27 cellular contexts compared by ENCODE assay signal in genomic region chr9:69153707-69154521, GRCh38. TPM values are rescaled to one million over a fixed set of nuclear protein-coding genes. Genes with fewer than 3 reads are reported as not detected.
DNase-seq lines count a peak whose midpoint lies in the region; ATAC-seq, FAIRE-seq and TF ChIP-seq lines count a peak whose summit lies in the region.
"Had no signal": no experiment of that assay in that cellular context is flagged by ENCODE, and none has a peak within 500 bp of the region (broad histone marks: within the 10 kb centered on the region; RNA-seq: fewer than 3 reads in every experiment).

No MANE protein-coding gene starts in this region.

- no peaks in the 10 kb centered on the region for H3K27me3 ChIP-seq in GM23338 (ENCODE audit: insufficient read depth)
- H3K27me3 ChIP-seq in HepG2 (ENCODE audit: control insufficient read depth in 1 of 2, insufficient read depth in 2 of 2, low read length in 2 of 2): no peaks in the 10 kb centered on the region
- H3K27me3 ChIP-seq: BLaER1, gastrocnemius medialis had no signal

- DNase-seq in GM23338 (ENCODE audit: low spot score): no peak
- DNase-seq in NCI-H510A (lab: John Stamatoyannopoulos, UW): peak; percentile 31
- peak; percentile 96 for DNase-seq in HepG2 (ENCODE audit: low spot score)
- DNase-seq in renal cortical epithelial cell (ENCODE audit: low read depth): peak; percentile 65
- DNase-seq in T-helper 2 cell treated with Interferon-gamma antibody and Interleukin-4, amounts not matched to agents 5 μg/mL and 100 μg/mL, for 36 hours (ENCODE audit: low spot score): no peak
- DNase-seq in stimulated activated naive CD8-positive, alpha-beta T cell treated with anti-CD3 and anti-CD28 coated beads, Interleukin-15, amount 100 ng/mL, for 72 hours: no peak
- DNase-seq in type B pancreatic cell (ENCODE audit: extremely low spot score, unreplicated experiment): no peak
- DNase-seq in HEK293T (ENCODE audit: extremely low spot score): no peak
- DNase-seq: activated CD4-positive, alpha-beta T cell treated with anti-CD3 and anti-CD28 coated beads for 1 hour; activated gamma-delta T cell treated with Interleukin-2 at 50 U/mL for 16 hours; activated T-cell treated with anti-CD3 and anti-CD28 coated beads, Interleukin-2, amount 50 U/mL, for 24 hours; caudate nucleus; COR-L47; cortex of kidney; DND-41; gastrocnemius medialis; GM23248; left colon; naive thymus-derived CD8-positive, alpha-beta T cell; NCI-H1694; NCI-H226; NCI-H774; small intestine had no signal

- H4K20me1 ChIP-seq in GM23338 (replicated peaks; ENCODE audit: insufficient read depth): peaks cover 18% of the 10 kb centered on the region; the same call in 1 of the 2 replicates
- peaks cover 16% of the 10 kb centered on the region; the same call in 1 of the 2 replicates for H4K20me1 ChIP-seq in HepG2 (ENCODE audit: insufficient read depth, low read length)
- H4K20me1 ChIP-seq: BLaER1 had no signal

- no peak overlapping the region for H2AFZ ChIP-seq in GM23338
- no peak overlapping the region for H2AFZ ChIP-seq in HepG2 (ENCODE audit: low read length)
- H2AFZ ChIP-seq: GM23248 had no signal

- H3K27ac ChIP-seq in GM23338 (ENCODE audit: low read depth) (peak overlapping the region; percentile 81), HepG2 (ENCODE audit: extremely low read length, insufficient read depth, low read length) (peak overlapping the region; percentile 64)
- H3K27ac ChIP-seq: BLaER1, gastrocnemius medialis, GM23248, SK-N-MC had no signal

- in situ Hi-C loops in HepG2 (cut with HindIII; ENCODE audit: extremely low pct_ligation_motif_present, low pct_unique_long_range_greater_than_20kb): no loop called here

- H3K4me3 ChIP-seq in GM23338 (no peak overlapping the region), HepG2 (replicated peaks in 1 of 3; ENCODE audit: insufficient read depth in 1 of 3, low read depth in 2 of 3, low read length in 3 of 3) (no peak overlapping the region)
- H3K4me3 ChIP-seq: BLaER1, gastrocnemius medialis, GM23248, SK-N-MC had no signal

- POLR2A ChIA-PET in HepG2 (lab: Yijun Ruan, JAX) (interaction anchor here (0.9 to 2.9 kb wide), 10 partner anchors 21 to 67 kb away, joined by 3 to 19 read pairs (median 7); partner anchors contain the start of gene TJP2), HEK293T (lab: Yijun Ruan, JAX) (no interaction called here)

- peaks cover 7% of the 10 kb centered on the region; the same call in 1 of the 2 replicates for H3K4me1 ChIP-seq in GM23338 (ENCODE audit: insufficient read depth)
- peaks cover 60% of the 10 kb centered on the region for H3K4me1 ChIP-seq in HepG2 (ENCODE audit: insufficient read depth, low read length)
- H3K4me1 ChIP-seq: gastrocnemius medialis had no signal

- TSS peak; percentile 26 for BruUV-seq in HepG2 (replicated peaks; lab: Mats Ljungman, UMichigan)

- no peak for TF ChIP-seq CTCF in GM23338 (conservative IDR thresholded peaks at IDR 0.05; ENCODE audit: low read depth in 2 of 2)
- no peak for TF ChIP-seq CTCF in HepG2 (CRISPR knock-in tag; IDR thresholded peaks at IDR 0.05)
- TF ChIP-seq CTCF in type B pancreatic cell (conservative IDR thresholded peaks at IDR 0.05): no peak

- ATAC-seq in GM23338 (no peak), HepG2 (peak; percentile 97)
- no peak for ATAC-seq in stimulated activated naive CD8-positive, alpha-beta T cell treated with anti-CD3 and anti-CD28 coated beads, Interleukin-15, amount 100 ng/mL, for 72 hours
- ATAC-seq: gastrocnemius medialis; left colon; naive thymus-derived CD8-positive, alpha-beta T cell had no signal

- no peaks in the 10 kb centered on the region for H3K9me3 ChIP-seq in HepG2 (ENCODE audit: low read length)
- H3K9me3 ChIP-seq: BLaER1, gastrocnemius medialis had no signal

- TF ChIP-seq POLR2A in HepG2 (IDR thresholded peaks at IDR 0.05; ENCODE audit: insufficient read depth in 1 of 2, low read depth in 2 of 2, low read length in 2 of 2): no peak

- H3K36me3 Mint-ChIP-seq in GM23338 (ENCODE audit: low read depth) (peaks cover 53% of the 10 kb centered on the region), type B pancreatic cell (peaks cover 17% of the 10 kb centered on the region)
- H3K36me3 Mint-ChIP-seq in T-helper 2 cell treated with Interferon-gamma antibody and Interleukin-4, amounts not matched to agents 5 μg/mL and 100 μg/mL, for 36 hours (ENCODE audit: low read depth): no peaks in the 10 kb centered on the region

- peaks cover 7% of the 10 kb centered on the region; the same call in 1 of the 2 replicates for H3F3A ChIP-seq in GM23338 (replicated peaks; ENCODE audit: low read depth)

- TF ChIP-seq RAD21 in HepG2 (CRISPR knock-in tag; IDR thresholded peaks at IDR 0.05): no peak

- H3K36me3 ChIP-seq in GM23338 (ENCODE audit: insufficient read depth): peaks cover 8% of the 10 kb centered on the region; the same call in 1 of the 2 replicates
- H3K36me3 ChIP-seq in HepG2 (replicated peaks in 1 of 2; ENCODE audit: control insufficient read depth in 1 of 2, insufficient read depth in 2 of 2, low read length in 2 of 2): peaks cover 13 to 46% of the 10 kb centered on the region in 2 experiments
- H3K36me3 ChIP-seq: gastrocnemius medialis had no signal

- FAIRE-seq in HepG2 (lab: Jason Lieb, UNC): peak; percentile 98
- FAIRE-seq: small intestine, TTC549 had no signal

- no peak overlapping the region for H3K4me2 ChIP-seq in GM23338
- H3K4me2 ChIP-seq in HepG2 (ENCODE audit: low read depth, low read length): peak overlapping the region; percentile 25

- H3K9me3 Mint-ChIP-seq in GM23338 (no peaks in the 10 kb centered on the region), type B pancreatic cell (no peaks in the 10 kb centered on the region)
- H3K9me3 Mint-ChIP-seq in T-helper 2 cell treated with Interferon-gamma antibody and Interleukin-4, amounts not matched to agents 5 μg/mL and 100 μg/mL, for 36 hours: no peaks in the 10 kb centered on the region
- H3K9me3 Mint-ChIP-seq in stimulated activated naive CD8-positive, alpha-beta T cell treated with anti-CD3 and anti-CD28 coated beads, Interleukin-15, amount 100 ng/mL, for 72 hours: no peaks in the 10 kb centered on the region
- H3K9me3 Mint-ChIP-seq: activated T-cell treated with anti-CD3 and anti-CD28 coated beads, Interleukin-2, amount 50 U/mL, for 24 hours; naive thymus-derived CD8-positive, alpha-beta T cell; stimulated activated naive CD8-positive, alpha-beta T cell treated with anti-CD3 and anti-CD28 coated beads, Interleukin-15, Interleukin-2, amounts not matched to agents 100 ng/mL and 50 ng/mL, for 24 hours had no signal

- H3K9ac ChIP-seq in HepG2 (ENCODE audit: insufficient read depth, low read depth, low read length): no peak overlapping the region; the same call in 1 of the 2 replicates
- H3K9ac ChIP-seq: BLaER1, GM23248 had no signal

- WGBS in HepG2 (ENCODE audit: low lambda C conversion rate): 12% methylated on average over 5 of the region's 9 CpGs

- H3K4me3 Mint-ChIP-seq in GM23338 (no peak overlapping the region), type B pancreatic cell (no peak overlapping the region)
- H3K4me3 Mint-ChIP-seq in T-helper 2 cell treated with Interferon-gamma antibody and Interleukin-4, amounts not matched to agents 5 μg/mL and 100 μg/mL, for 36 hours: no peak overlapping the region
- H3K4me3 Mint-ChIP-seq in stimulated activated naive CD8-positive, alpha-beta T cell treated with anti-CD3 and anti-CD28 coated beads, Interleukin-15, amount 100 ng/mL, for 72 hours: no peak overlapping the region
- H3K4me3 Mint-ChIP-seq: activated T-cell treated with anti-CD3 and anti-CD28 coated beads, Interleukin-2, amount 50 U/mL, for 24 hours; naive thymus-derived CD8-positive, alpha-beta T cell; stimulated activated naive CD8-positive, alpha-beta T cell treated with anti-CD3 and anti-CD28 coated beads, Interleukin-15, Interleukin-2, amounts not matched to agents 100 ng/mL and 50 ng/mL, for 24 hours had no signal

- CTCF ChIA-PET in HepG2 (lab: Yijun Ruan, JAX; ENCODE audit: low intra/inter-chr PET ratio, low total read pairs) (no interaction called here), HEK293T (lab: Yijun Ruan, JAX) (interaction anchor here (1.5 kb wide), 1 partner anchor 10 kb away, joined by 3 read pairs; no protein-coding TSS in a partner anchor)

- peaks cover 70% of the 10 kb centered on the region for H3K79me2 ChIP-seq in GM23338 (replicated peaks; ENCODE audit: insufficient read depth)
- H3K79me2 ChIP-seq in HepG2 (ENCODE audit: insufficient read depth, low read length): peaks cover 65% of the 10 kb centered on the region

- no peaks in the 10 kb centered on the region for H3K9me2 ChIP-seq in GM23338 (ENCODE audit: insufficient read depth)

- peaks cover 19% of the 10 kb centered on the region for H3K4me1 Mint-ChIP-seq in GM23338
- H3K4me1 Mint-ChIP-seq in T-helper 2 cell treated with Interferon-gamma antibody and Interleukin-4, amounts not matched to agents 5 μg/mL and 100 μg/mL, for 36 hours (ENCODE audit: low read depth): no peaks in the 10 kb centered on the region
- no peaks in the 10 kb centered on the region for H3K4me1 Mint-ChIP-seq in stimulated activated naive CD8-positive, alpha-beta T cell treated with anti-CD3 and anti-CD28 coated beads, Interleukin-15, amount 100 ng/mL, for 72 hours
- H3K4me1 Mint-ChIP-seq in type B pancreatic cell (ENCODE audit: unreplicated experiment): peaks cover 18% of the 10 kb centered on the region
- H3K4me1 Mint-ChIP-seq: naive thymus-derived CD8-positive, alpha-beta T cell had no signal

- intact Hi-C loops in HepG2 (cut with micrococcal nuclease; ENCODE audit: unreplicated experiment): loop anchor here (2.0 kb wide), 2 partner anchors 21 to 39 kb away; partner anchors contain the start of gene TJP2

- peaks cover 9% of the 10 kb centered on the region for H3K27me3 Mint-ChIP-seq in GM23338 (ENCODE audit: insufficient read depth, low read depth, poor library complexity)
- no peaks in the 10 kb centered on the region for H3K27me3 Mint-ChIP-seq in T-helper 2 cell treated with Interferon-gamma antibody and Interleukin-4, amounts not matched to agents 5 μg/mL and 100 μg/mL, for 36 hours (ENCODE audit: low read depth)
- H3K27me3 Mint-ChIP-seq in stimulated activated naive CD8-positive, alpha-beta T cell treated with anti-CD3 and anti-CD28 coated beads, Interleukin-15, amount 100 ng/mL, for 72 hours: no peaks in the 10 kb centered on the region
- no peaks in the 10 kb centered on the region for H3K27me3 Mint-ChIP-seq in type B pancreatic cell
- H3K27me3 Mint-ChIP-seq: activated T-cell treated with anti-CD3 and anti-CD28 coated beads, Interleukin-2, amount 50 U/mL, for 24 hours; naive thymus-derived CD8-positive, alpha-beta T cell; stimulated activated naive CD8-positive, alpha-beta T cell treated with anti-CD3 and anti-CD28 coated beads, Interleukin-15, Interleukin-2, amounts not matched to agents 100 ng/mL and 50 ng/mL, for 24 hours had no signal

- TF ChIP-seq EP300 in HepG2 (IDR thresholded peaks at IDR 0.05; ENCODE audit: low read depth in 2 of 2, low read length in 2 of 2) (peak in 1 of 2 experiments; percentile 83; a peak in 2 of 4 replicates), HepG2 (CRISPR knock-in tag; IDR thresholded peaks at IDR 0.05; ENCODE audit: borderline replicate concordance) (no peak; the same call in 1 of the 2 replicates)

- H3K27ac Mint-ChIP-seq in GM23338 (no peak overlapping the region), type B pancreatic cell (no peak overlapping the region)
- no peak overlapping the region for H3K27ac Mint-ChIP-seq in T-helper 2 cell treated with Interferon-gamma antibody and Interleukin-4, amounts not matched to agents 5 μg/mL and 100 μg/mL, for 36 hours
- H3K27ac Mint-ChIP-seq in stimulated activated naive CD8-positive, alpha-beta T cell treated with anti-CD3 and anti-CD28 coated beads, Interleukin-15, amount 100 ng/mL, for 72 hours: no peak overlapping the region
- H3K27ac Mint-ChIP-seq: activated T-cell treated with anti-CD3 and anti-CD28 coated beads, Interleukin-2, amount 50 U/mL, for 24 hours; naive thymus-derived CD8-positive, alpha-beta T cell; stimulated activated naive CD8-positive, alpha-beta T cell treated with anti-CD3 and anti-CD28 coated beads, Interleukin-15, Interleukin-2, amounts not matched to agents 100 ng/mL and 50 ng/mL, for 24 hours had no signal

RNA-seq across cellular contexts. Expression of gene TJP2, which starts 20.2 kb away (rescaled TPM):
- 176 and 234 TPM in 2 replicates for total RNA-seq in GM23338 (2014; rRNA removed; shearing (Covaris generic))
- polyA plus RNA-seq in GM23338 (2016; fragmentation: Nextera tagmentation; extraction: Ambion mirVana) (34.9 and 37.6 TPM in 2 replicates), HepG2 (2011; rRNA removed) (109 and 112 TPM in 2 replicates)
- total RNA-seq in HepG2 (2016; rRNA removed; fragmentation: Illumina TruSeq; extraction: Trizol) (110 and 135 TPM in 2 replicates), renal cortical epithelial cell (152 and 405 TPM in 2 replicates), type B pancreatic cell (ENCODE audit: low replicate concordance) (85.2 and 187 TPM in 2 replicates)
- 19.7 and 22.7 TPM in 2 replicates for total RNA-seq in HepG2 (2016; cell fraction: cytosol; rRNA removed; fragmentation: Illumina TruSeq; extraction: Trizol; ENCODE audit: low read depth)
- total RNA-seq in HepG2 (2016; cell fraction: insoluble cytoplasmic fraction; rRNA removed; fragmentation: Illumina TruSeq; extraction: Trizol): 109 and 122 TPM in 2 replicates
- 29.6 and 31.5 TPM in 2 replicates for total RNA-seq in HepG2 (2016; cell fraction: membrane; rRNA removed; fragmentation: Illumina TruSeq; extraction: Trizol)
- 104 and 120 TPM in 2 replicates for total RNA-seq in HepG2 (2016; cell fraction: nucleus; rRNA removed; fragmentation: Illumina TruSeq; extraction: Trizol)
- 71.5 and 85.0 TPM in 2 replicates for polyA plus RNA-seq in HepG2 (2011; cell fraction: cytosol; rRNA removed)
- polyA plus RNA-seq in HepG2 (2011; cell fraction: nucleus; rRNA removed): 238 and 261 TPM in 2 replicates
- polyA plus RNA-seq in HepG2 (2012): 110 and 201 TPM in 2 replicates
- 3.9 and 4.9 TPM in 2 replicates for polyA plus RNA-seq in HepG2 (2016; cell fraction: cytosol; fragmentation: Illumina TruSeq; extraction: Trizol; ENCODE audit: low read depth)
- polyA plus RNA-seq in HepG2 (2016; cell fraction: insoluble cytoplasmic fraction; fragmentation: Illumina TruSeq; extraction: Trizol; ENCODE audit: low read depth): 110 and 122 TPM in 2 replicates
- polyA plus RNA-seq in HepG2 (2016; cell fraction: membrane; fragmentation: Illumina TruSeq; extraction: Trizol; ENCODE audit: low read depth): 11.6 and 12.9 TPM in 2 replicates
- 155 and 164 TPM in 2 replicates for polyA plus RNA-seq in HepG2 (2016; cell fraction: nucleus; fragmentation: Illumina TruSeq; extraction: Trizol; ENCODE audit: insufficient read depth, low read depth)
- polyA minus RNA-seq in HepG2 (2011; rRNA and poly(A)+ RNA removed; ENCODE audit: low replicate concordance): 13.0 and 80.7 TPM in 2 replicates
- 99.2 and 104 TPM in 2 replicates for polyA minus RNA-seq in HepG2 (2011; cell fraction: cytosol; rRNA and poly(A)+ RNA removed)
- 157 and 183 TPM in 2 replicates for polyA minus RNA-seq in HepG2 (2011; cell fraction: nucleus; rRNA and poly(A)+ RNA removed)

Comparison
In these comparisons a context has a peak if more than half of its experiments do, and no peak if none do; other contexts are left out.
1. DNase-seq: peak in NCI-H510A (single experiment), HepG2 (single experiment) and renal cortical epithelial cell (single experiment); none in GM23338 (single experiment), T-helper 2 cell treated with Interferon-gamma antibody and Interleukin-4, amounts not matched to agents 5 μg/mL and 100 μg/mL, for 36 hours (single experiment), stimulated activated naive CD8-positive, alpha-beta T cell treated with anti-CD3 and anti-CD28 coated beads, Interleukin-15, amount 100 ng/mL, for 72 hours (0 of 2), type B pancreatic cell (single experiment) and HEK293T (single experiment).